In genomic region chr14:75342762-75343599, GRCh38 we compare ENCODE assay signal across 15 cellular contexts.
DNase-seq lines count a peak whose midpoint lies in the region; ATAC-seq, FAIRE-seq and TF ChIP-seq lines count a peak whose summit lies in the region.
"Had no signal": no experiment of that assay in that cellular context is flagged by ENCODE, and none has a peak within 500 bp of the region (broad histone marks: within the 10 kb centered on the region; RNA-seq: fewer than 3 reads in every experiment).

No MANE protein-coding gene starts in this region.

- ATAC-seq in GM21360 (IDR thresholded peaks at IDR 0.05; ENCODE audit: unreplicated experiment) (peak; percentile 63), HG03520 (IDR thresholded peaks at IDR 0.05; ENCODE audit: unreplicated experiment) (peak; percentile 44)
- ATAC-seq: heart right ventricle, left colon had no signal

- TF ChIP-seq CTCF in tibial nerve (IDR thresholded peaks at IDR 0.05), result no peak

- no peak for FAIRE-seq in urothelium cell line (lab: Jason Lieb, UNC)

- no peaks in the 10 kb centered on the region for H3K27me3 ChIP-seq in tibial nerve
- H3K27me3 ChIP-seq: heart right ventricle, vagina had no signal

- DNase-seq in CD1c-positive myeloid dendritic cell (ENCODE audit: extremely low spot score) (peak; percentile 77), head of caudate nucleus (peak in 34 of 42 donors; percentile 9 to 83 (median 45)), urothelium cell line (ENCODE audit: low spot score) (no peak), tibial nerve (ENCODE audit: low spot score in 2 of 2) (no peak), NCI-H1092 (lab: John Stamatoyannopoulos, UW) (no peak), GM03348 (ENCODE audit: low spot score) (no peak)
- DNase-seq: activated CD4-positive, alpha-beta memory T cell treated with anti-CD3 and anti-CD28 coated beads for 36 hours; activated gamma-delta T cell treated with Interleukin-2 at 50 U/mL for 16 hours; DMS53; heart right ventricle; Karpas-422; left colon had no signal

- intact Hi-C loops in head of caudate nucleus (cut with DNase I), result no loop called here

- H3K9me3 ChIP-seq in tibial nerve, result peaks cover 0 to 5% (median 0%) of the 10 kb centered on the region in 4 donors
- H3K9me3 ChIP-seq: vagina had no signal

- H3K4me3 ChIP-seq in tibial nerve, result no peak overlapping the region
- H3K4me3 ChIP-seq: heart right ventricle, vagina had no signal

- no peak for TF ChIP-seq EP300 in tibial nerve (IDR thresholded peaks at IDR 0.05)

- TF ChIP-seq POLR2A in tibial nerve (IDR thresholded peaks at IDR 0.05), result no peak

- H3K36me3 ChIP-seq in tibial nerve, result no peaks in the 10 kb centered on the region
- H3K36me3 ChIP-seq: heart right ventricle, vagina had no signal

- peak overlapping the region in 2 of 4 donors; percentile 87 for H3K27ac ChIP-seq in tibial nerve
- H3K27ac ChIP-seq: vagina had no signal

- WGBS in tibial nerve, 2 donors, result 78 to 82% methylated on average over 4 of the region's 4 CpGs

- peaks cover 0 to 51% (median 32%) of the 10 kb centered on the region in 4 donors for H3K4me1 ChIP-seq in tibial nerve

Comparison
In these comparisons a context has a peak if more than half of its experiments do, and no peak if none do; other contexts are left out.
1. DNase-seq: peak in CD1c-positive myeloid dendritic cell (single experiment) and head of caudate nucleus (34 of 42); none in urothelium cell line (single experiment), tibial nerve (0 of 2), NCI-H1092 (single experiment) and GM03348 (single experiment).